Comparison of ENCODE assay signal across 8 cellular contexts in the genomic region with DNA sequence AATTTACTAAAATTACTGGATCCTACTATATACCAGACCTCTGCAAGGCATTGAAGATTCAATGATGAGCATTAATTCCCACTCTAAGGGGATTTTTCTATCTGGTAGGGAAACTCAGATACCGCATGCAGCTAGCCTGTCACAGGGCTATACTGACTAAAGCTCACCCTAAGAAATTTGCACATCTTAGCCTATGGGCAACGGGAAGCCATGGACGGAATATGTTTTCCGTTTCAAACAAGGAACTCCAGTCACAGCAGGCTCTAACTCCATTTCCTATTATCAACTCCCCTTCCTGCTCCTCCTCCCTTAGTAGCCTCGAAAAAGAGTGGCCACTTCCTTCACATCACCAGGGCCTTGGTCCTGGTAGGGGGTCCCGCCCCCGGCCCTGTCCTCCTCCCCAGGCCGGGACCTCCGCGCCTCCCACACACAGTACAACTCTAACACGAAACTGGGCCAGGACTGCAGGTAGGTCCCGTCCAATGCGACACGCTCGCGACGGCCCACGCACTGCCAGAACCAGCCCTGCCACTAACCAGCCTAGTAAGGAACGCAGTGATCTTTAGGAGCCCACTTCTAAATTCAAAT. TPM values are rescaled to one million over a fixed set of nuclear protein-coding genes. Genes with fewer than 3 reads are reported as not detected.
DNase-seq lines count a peak whose midpoint lies in the region; ATAC-seq and TF ChIP-seq lines count a peak whose summit lies in the region.

No MANE protein-coding gene starts in this region.

- H3K27ac ChIP-seq in SJCRH30 (peak overlapping the region; percentile 61), muscle layer of colon (ENCODE audit: low read depth, low read length) (peak overlapping the region; percentile 96)

- H3K4me1 Mint-ChIP-seq in effector memory CD8-positive, alpha-beta T cell (ENCODE audit: low read depth in 2 of 2): peaks cover 14 to 18% of the 10 kb centered on the region in 2 donors

- H3K9ac ChIP-seq in muscle layer of colon (ENCODE audit: low read length): peak overlapping the region; percentile 76

- H3K4me3 ChIP-seq in AG10803 (ENCODE audit: low read length) (peak overlapping the region; percentile 95), SJCRH30 (peak overlapping the region; percentile 82), muscle layer of colon (ENCODE audit: low read depth in 1 of 2, low read length in 2 of 2) (peak overlapping the region; percentile 49 to 91)

- H3K4me1 ChIP-seq in SJCRH30 (0 out of 2 replicates have a peak, but pooled peaks cover 2% of the 10 kb centered on the region), muscle layer of colon (ENCODE audit: insufficient read depth, low read length) (peaks cover 9% of the 10 kb centered on the region)

- peaks cover under 1 to 1% of the 10 kb centered on the region in 2 donors for H3K27me3 Mint-ChIP-seq in effector memory CD8-positive, alpha-beta T cell

- peak; percentile 29 for ATAC-seq in GM18867 (IDR thresholded peaks at IDR 0.05; ENCODE audit: unreplicated experiment)
- ATAC-seq in HG03097 (IDR thresholded peaks at IDR 0.05; ENCODE audit: low FRiP score, unreplicated experiment): peak; percentile 22
- ATAC-seq in effector memory CD8-positive, alpha-beta T cell (replicated peaks): peak; percentile 54

- no peak for TF ChIP-seq CTCF in AG10803 (conservative IDR thresholded peaks at IDR 0.05; ENCODE audit: low read length)

- peaks cover 19% of the 10 kb centered on the region for H3K36me3 ChIP-seq in SJCRH30
- H3K36me3 ChIP-seq in muscle layer of colon (ENCODE audit: insufficient read depth, low read length): peaks cover 30% of the 10 kb centered on the region

- H3K36me3 Mint-ChIP-seq in effector memory CD8-positive, alpha-beta T cell (ENCODE audit: insufficient read depth): peaks cover 37% of the 10 kb centered on the region

- no peaks in the 10 kb centered on the region for H3K9me3 Mint-ChIP-seq in effector memory CD8-positive, alpha-beta T cell

- peak overlapping the region; percentile 91 for H3K4me3 Mint-ChIP-seq in effector memory CD8-positive, alpha-beta T cell

- H3K27ac Mint-ChIP-seq in effector memory CD8-positive, alpha-beta T cell: peak overlapping the region; percentile 90 to 94

- H3K9me3 ChIP-seq in SJCRH30 (replicated peaks) (no peaks in the 10 kb centered on the region), muscle layer of colon (ENCODE audit: low read length) (no peaks in the 10 kb centered on the region)

- H3K27me3 ChIP-seq in SJCRH30: no peaks in the 10 kb centered on the region
- no peaks in the 10 kb centered on the region for H3K27me3 ChIP-seq in muscle layer of colon (ENCODE audit: control insufficient read depth in 1 of 2, insufficient read depth in 2 of 2, low read length in 2 of 2)

- no peak for DNase-seq in AG10803 (ENCODE audit: low read depth)
- DNase-seq in SJCRH30: peak; percentile 24 to 45
- DNase-seq in effector memory CD8-positive, alpha-beta T cell: no peak
- no peak for DNase-seq in NCI-H1417 treated with DMSO at 0.1 percent for 48 hours (lab: John Stamatoyannopoulos, UW)
- no peak for DNase-seq in SHP77 treated with DMSO at 0.1 percent for 48 hours (lab: John Stamatoyannopoulos, UW)

RNA-seq across cellular contexts. Expression of a gene that starts 0.7 kb away (rescaled TPM):
- 283 and 314 TPM in 2 replicates for total RNA-seq in SJCRH30 (2014; rRNA removed; shearing (Covaris generic))

RNA-seq across cellular contexts. Expression of a gene that starts 18.6 kb away (rescaled TPM):
- total RNA-seq in SJCRH30 (2014; rRNA removed; shearing (Covaris generic)): 25.7 and 31.6 TPM in 2 replicates

RNA-seq across cellular contexts. Expression of a gene that starts 24.3 kb away (rescaled TPM):
- total RNA-seq in SJCRH30 (2014; rRNA removed; shearing (Covaris generic)): 1.3 and 2.4 TPM in 2 replicates

RNA-seq across cellular contexts. Expression of a gene that starts 55.5 kb away (rescaled TPM):
- total RNA-seq in SJCRH30 (2014; rRNA removed; shearing (Covaris generic)): 22.7 and 27.3 TPM in 2 replicates

Comparison
In these comparisons a context has a peak if more than half of its experiments do, and no peak if none do; other contexts are left out.
1. DNase-seq: peak in SJCRH30 (2 of 2); none in AG10803 (single experiment), effector memory CD8-positive, alpha-beta T cell (0 of 3), NCI-H1417 treated with DMSO at 0.1 percent for 48 hours (single experiment) and SHP77 treated with DMSO at 0.1 percent for 48 hours (single experiment).
2. Peak in every context shown above with its lines, with median percentiles within 50 percentile points of each other: H3K4me3 ChIP-seq and ATAC-seq.